Comparison of ENCODE assay signal across 8 cellular contexts in the genomic region with DNA sequence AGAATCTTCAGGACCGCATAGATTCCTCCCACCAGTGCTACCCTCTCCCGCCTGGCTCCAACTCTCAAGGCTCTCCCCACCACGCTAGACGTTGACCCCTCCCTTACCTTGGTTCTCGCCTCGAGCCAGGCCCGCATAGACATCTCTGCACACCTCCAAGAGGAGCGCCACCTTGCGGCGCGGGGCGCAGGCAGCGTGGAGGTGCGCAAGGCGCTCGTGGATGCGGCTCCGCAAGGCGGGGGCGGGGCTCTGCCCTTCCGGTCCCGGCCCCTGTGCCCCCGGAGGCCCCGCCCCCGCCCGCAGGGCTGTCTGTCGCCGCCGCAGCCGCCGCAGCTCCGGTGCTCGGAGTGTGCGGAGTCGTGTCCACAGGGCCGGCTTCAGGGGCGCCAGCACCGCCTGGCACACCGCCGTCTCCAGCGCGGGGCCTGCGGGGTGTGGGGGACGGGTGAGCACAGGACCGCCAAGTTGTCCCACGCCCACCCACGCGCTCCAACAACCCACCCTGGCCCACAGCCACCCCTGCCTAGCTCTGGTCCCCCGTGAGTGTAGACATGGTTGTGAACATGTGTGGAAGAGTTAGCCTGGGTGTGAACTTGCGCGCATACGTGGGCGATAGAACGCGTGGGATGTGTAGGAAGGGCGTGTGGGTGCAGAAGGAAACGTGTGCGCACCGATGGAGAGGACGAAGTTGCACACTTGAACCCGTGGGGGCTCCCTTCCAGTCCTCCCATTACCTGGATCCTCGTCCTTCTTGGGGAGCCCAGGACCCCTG. TPM values are rescaled to one million over a fixed set of nuclear protein-coding genes. Genes with fewer than 3 reads are reported as not detected.
DNase-seq lines count a peak whose midpoint lies in the region; ATAC-seq, FAIRE-seq and TF ChIP-seq lines count a peak whose summit lies in the region.

No MANE protein-coding gene starts in this region.

- intact Hi-C loops in kidney (cut with DNase I): no loop called here

- peak overlapping the region; percentile 42 to 58 for H3K9ac ChIP-seq in kidney (ENCODE audit: low read length in 2 of 2)

- H3K4me3 ChIP-seq in kidney (ENCODE audit: low read length in 2 of 2): peak overlapping the region; percentile 71 to 77

- H3K9me3 Mint-ChIP-seq in IgD-negative memory B cell: no peaks in the 10 kb centered on the region

- FAIRE-seq in kidney (lab: Jason Lieb, UNC): no peak

- peak; percentile 68 for ATAC-seq in GM19452 (IDR thresholded peaks at IDR 0.05; ENCODE audit: unreplicated experiment)

- H3K27me3 Mint-ChIP-seq in IgD-negative memory B cell: no peaks in the 10 kb centered on the region

- H3K4me3 Mint-ChIP-seq in IgD-negative memory B cell: peak overlapping the region; percentile 87 to 98 (median 92)

- no peaks in the 10 kb centered on the region for H3K36me3 Mint-ChIP-seq in IgD-negative memory B cell

- peak overlapping the region; percentile 47 to 93 (median 68) for H3K27ac Mint-ChIP-seq in IgD-negative memory B cell

- H3K36me3 ChIP-seq in kidney (ENCODE audit: control insufficient read depth in 1 of 2, insufficient read depth in 2 of 2, low read length in 2 of 2): no peaks in the 10 kb centered on the region

- no peak for DNase-seq in AG09319 (ENCODE audit: extremely low read depth, low read depth)
- peak; percentile 85 for DNase-seq in activated CD4-positive, CD25-positive, alpha-beta regulatory T cell treated with anti-CD3 and anti-CD28 coated beads, Interleukin-2, amount 50 U/mL, for 16 hours (ENCODE audit: low read depth, low spot score)
- peak in 55 of 61 donors; percentile 11 to 90 (median 59) for DNase-seq in caudate nucleus (lab: John Stamatoyannopoulos, UW)
- DNase-seq in kidney: peak; percentile 94
- peak; percentile 87 to 92 for DNase-seq in stimulated activated CD4-positive, alpha-beta T cell treated with anti-CD3 and anti-CD28 coated beads, Interleukin-15, amount 100 ng/mL, for 48 hours (ENCODE audit: low read depth in 2 of 2)
- no peak for DNase-seq in NCI-H2107 (lab: John Stamatoyannopoulos, UW)

- no peaks in the 10 kb centered on the region for H3K9me3 ChIP-seq in kidney (ENCODE audit: control insufficient read depth in 1 of 2, low read length in 2 of 2)

- peak overlapping the region; percentile 39 for H3K27ac ChIP-seq in caudate nucleus (ENCODE audit: low read depth, low read length)
- peak overlapping the region in 1 of 2 donors; percentile 33 for H3K27ac ChIP-seq in kidney (ENCODE audit: low read depth in 2 of 2, low read length in 2 of 2)

- H3K4me1 Mint-ChIP-seq in IgD-negative memory B cell: peaks cover 13 to 38% (median 27%) of the 10 kb centered on the region in 3 donors

- peaks cover 5 to 14% of the 10 kb centered on the region in 2 donors for H3K4me1 ChIP-seq in kidney (ENCODE audit: control insufficient read depth in 1 of 2, insufficient read depth in 1 of 2, low read depth in 1 of 2, low read length in 2 of 2)

- TF ChIP-seq CTCF in AG09319 (IDR thresholded peaks at IDR 0.05; ENCODE audit: low read depth, low read length) (peak; percentile 75), kidney (IDR thresholded peaks at IDR 0.05; ENCODE audit: borderline replicate concordance, extremely low read depth, insufficient read depth) (peak; percentile 91)

RNA-seq across cellular contexts. Expression of a gene that starts 8.1 kb away (rescaled TPM):
- 61.3 TPM for polyA plus RNA-seq in IgD-negative memory B cell
- total RNA-seq in kidney: 13.0 TPM
- polyA plus RNA-seq in kidney (ENCODE audit: insufficient read depth, low read depth, low replicate concordance): 9.5 TPM

RNA-seq across cellular contexts. Expression of a gene that starts 20.2 kb away (rescaled TPM):
- polyA plus RNA-seq in IgD-negative memory B cell: 78.9 TPM
- total RNA-seq in kidney: 278 TPM
- polyA plus RNA-seq in kidney (ENCODE audit: insufficient read depth, low read depth, low replicate concordance): 168 TPM

RNA-seq across cellular contexts. Expression of a gene that starts 29.4 kb away (rescaled TPM):
- polyA plus RNA-seq in IgD-negative memory B cell (45.5 TPM), kidney (ENCODE audit: insufficient read depth, low read depth, low replicate concordance) (56.9 TPM)
- total RNA-seq in kidney: 36.0 TPM

RNA-seq across cellular contexts. Expression of a gene that starts 29.7 kb away (rescaled TPM):
- polyA plus RNA-seq in IgD-negative memory B cell: 18.2 TPM
- total RNA-seq in kidney: 23.2 TPM
- 37.6 TPM for polyA plus RNA-seq in kidney (ENCODE audit: insufficient read depth, low read depth, low replicate concordance)

RNA-seq across cellular contexts. Expression of a gene that starts 38.4 kb away (rescaled TPM):
- polyA plus RNA-seq in IgD-negative memory B cell (307 TPM), kidney (ENCODE audit: insufficient read depth, low read depth, low replicate concordance) (534 TPM)
- 167 TPM for total RNA-seq in kidney

Comparison
In these comparisons a context has a peak if more than half of its experiments do, and no peak if none do; other contexts are left out.
1. DNase-seq: peak in activated CD4-positive, CD25-positive, alpha-beta regulatory T cell treated with anti-CD3 and anti-CD28 coated beads, Interleukin-2, amount 50 U/mL, for 16 hours (single experiment), caudate nucleus (55 of 61), kidney (single experiment) and stimulated activated CD4-positive, alpha-beta T cell treated with anti-CD3 and anti-CD28 coated beads, Interleukin-15, amount 100 ng/mL, for 48 hours (2 of 2); none in AG09319 (single experiment) and NCI-H2107 (single experiment).